9 cellular contexts compared by ENCODE assay signal in the genomic region with DNA sequence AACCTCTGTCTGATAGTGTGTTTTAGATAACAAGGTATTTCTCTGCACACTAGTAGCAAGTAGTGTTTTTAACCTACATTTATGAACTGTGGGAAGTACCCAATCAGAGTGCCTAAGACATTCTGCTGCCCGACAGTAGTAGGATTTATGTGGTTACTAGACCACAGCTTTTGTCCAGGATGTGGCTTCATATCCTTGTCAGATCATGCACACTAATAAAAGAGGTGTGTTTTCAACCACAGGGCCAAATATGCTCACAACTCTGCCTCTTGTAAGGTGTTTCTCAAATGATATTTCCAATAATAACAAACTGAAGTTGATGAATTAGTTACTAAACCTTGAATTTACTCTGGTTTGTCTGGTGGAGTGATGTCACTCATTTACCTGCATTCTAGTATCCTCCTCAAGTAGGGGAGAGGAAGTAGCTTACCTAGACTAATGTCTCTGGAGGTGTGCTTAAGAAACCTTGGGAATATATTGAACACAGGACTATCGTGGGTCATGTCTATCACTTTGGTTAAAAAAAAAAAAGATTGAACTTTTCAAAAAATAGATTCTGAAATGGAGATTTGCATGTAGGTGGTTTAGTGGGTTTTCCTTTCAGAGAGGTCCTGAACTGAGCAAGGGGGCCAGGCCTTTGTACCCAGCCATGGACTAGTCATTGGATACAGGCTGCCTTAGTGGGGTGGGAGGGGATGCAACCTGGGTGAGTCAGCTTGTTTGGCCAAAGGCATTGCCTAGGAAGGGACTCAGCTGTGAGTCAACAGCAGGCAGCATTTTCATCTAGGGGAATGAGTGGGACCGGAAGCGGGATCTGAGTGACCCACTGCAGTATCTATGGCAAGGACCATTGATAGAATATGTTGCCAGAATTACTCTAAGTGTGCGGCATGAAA. TPM values are rescaled to one million over a fixed set of nuclear protein-coding genes. Genes with fewer than 3 reads are reported as not detected.
DNase-seq lines count a peak whose midpoint lies in the region; ATAC-seq and TF ChIP-seq lines count a peak whose summit lies in the region.
"Had no signal": no experiment of that assay in that cellular context is flagged by ENCODE, and none has a peak within 500 bp of the region (broad histone marks: within the 10 kb centered on the region; RNA-seq: fewer than 3 reads in every experiment).

No MANE protein-coding gene starts in this region.

- peaks cover 70% of the 10 kb centered on the region for H3K4me1 Mint-ChIP-seq in chondrocyte (ENCODE audit: low read depth)

- H3K27ac Mint-ChIP-seq in chondrocyte (ENCODE audit: unreplicated experiment), result peak overlapping the region; percentile 39

- H3K36me3 Mint-ChIP-seq in chondrocyte (ENCODE audit: low read depth), result peaks cover 7% of the 10 kb centered on the region

- ATAC-seq in GM19351 (IDR thresholded peaks at IDR 0.05; ENCODE audit: unreplicated experiment) (peak; percentile 67), HG03280 (IDR thresholded peaks at IDR 0.05; ENCODE audit: unreplicated experiment) (peak; percentile 56), GM18519 (IDR thresholded peaks at IDR 0.05; ENCODE audit: low FRiP score, unreplicated experiment) (no peak)

- TF ChIP-seq CTCF in chondrocyte (IDR thresholded peaks at IDR 0.05), result no peak

- H3K4me3 Mint-ChIP-seq in chondrocyte (ENCODE audit: unreplicated experiment), result no peak overlapping the region

- no peaks in the 10 kb centered on the region for H3K9me3 Mint-ChIP-seq in chondrocyte (ENCODE audit: low read depth)

- no peaks in the 10 kb centered on the region for H3K27me3 Mint-ChIP-seq in chondrocyte (ENCODE audit: low read depth)

- DNase-seq in A172 (ENCODE audit: low spot score) (peak; percentile 85), T-helper 2 cell (peak in 4 of 5 experiments; percentile 9 to 98 (median 54)), chondrocyte (ENCODE audit: low spot score) (no peak), NCI-H2029 treated with DMSO at 0.1 percent for 48 hours (lab: John Stamatoyannopoulos, UW) (no peak)
- peak in 2 of 3 donors; percentile 19 to 24 for DNase-seq in stimulated activated CD4-positive, alpha-beta T cell treated with anti-CD3 and anti-CD28 coated beads, TNF-alpha, amount 100 ng/mL, for 48 hours (ENCODE audit: low read depth in 3 of 3)
- DNase-seq: upper lobe of left lung had no signal

RNA-seq across cellular contexts. Expression of gene FBXW8, which starts 14.1 kb away (rescaled TPM):
- total RNA-seq in A172 (2014; rRNA removed; shearing (Covaris generic)), result 15.4 and 16.8 TPM in 2 replicates
- 30.3 to 33.7 TPM (median 30.8 TPM) in 3 replicates for total RNA-seq in chondrocyte

RNA-seq across cellular contexts. Expression of gene HRK, which starts 43.6 kb away (rescaled TPM):
- 0.55 and 0.86 TPM in 2 replicates for total RNA-seq in A172 (2014; rRNA removed; shearing (Covaris generic))
- total RNA-seq in chondrocyte, result 0.31 to 0.80 TPM (median 0.49 TPM) in 3 replicates

Comparison
In these comparisons a context has a peak if more than half of its experiments do, and no peak if none do; other contexts are left out.
1. DNase-seq: peak in A172 (single experiment), T-helper 2 cell (4 of 5) and stimulated activated CD4-positive, alpha-beta T cell treated with anti-CD3 and anti-CD28 coated beads, TNF-alpha, amount 100 ng/mL, for 48 hours (2 of 3); none in chondrocyte (single experiment) and NCI-H2029 treated with DMSO at 0.1 percent for 48 hours (single experiment).